In genomic region chr21:38948981-38949380, GRCh38 we compare ENCODE assay signal across 20 cellular contexts.
"Had no signal": no experiment of that assay in that cellular context is flagged by ENCODE, and none has a peak within 500 bp of the region (broad histone marks: within the 10 kb centered on the region; RNA-seq: fewer than 3 reads in every experiment).

No MANE protein-coding gene starts in this region.

- H3K27ac ChIP-seq: brain microvascular endothelial cell, cardiac muscle cell, PC-9 had no signal

- ATAC-seq: activated T-cell treated with anti-CD3 and anti-CD28 coated beads, Interleukin-2, amount 50 U/mL, for 4 hours had no signal

- DNase-seq: activated B cell treated with CpG ODN at 0.5 μM for 24 hours; activated CD4-positive, alpha-beta memory T cell treated with anti-CD3 and anti-CD28 coated beads for 36 hours; activated CD4-positive, alpha-beta T cell treated with anti-CD3 and anti-CD28 coated beads for 1 hour; activated CD4-positive, alpha-beta T cell treated with anti-CD3 and anti-CD28 coated beads, Interleukin-2, amount 10 ng/mL, durations not matched to agents 7 days and 5 days; activated CD8-positive, alpha-beta memory T cell treated with anti-CD3 and anti-CD28 coated beads for 24 hours; activated gamma-delta T cell treated with Interleukin-2 at 50 U/mL for 16 hours; activated naive CD4-positive, alpha-beta T cell treated with anti-CD3 and anti-CD28 coated beads, Interleukin-2, amount 10 ng/mL, durations not matched to agents 7 days and 5 days; activated naive CD8-positive, alpha-beta T cell treated with anti-CD3 and anti-CD28 coated beads for 36 hours; activated T-cell treated with anti-CD3 and anti-CD28 coated beads, Interleukin-2, amount 50 U/mL, for 4 hours; brain microvascular endothelial cell; cerebellar nuclear complex; MG63; MV-4-11; NCI-H1105; NCI-H1436; NCI-H187; NCI-H2081; PC-9; SHP77 treated with DMSO at 0.1 percent for 48 hours had no signal

- H3K36me3 ChIP-seq: brain microvascular endothelial cell, cardiac muscle cell, MG63 had no signal

- H3K27me3 ChIP-seq: brain microvascular endothelial cell, cardiac muscle cell, MG63 had no signal

- H2AFZ ChIP-seq: PC-9 had no signal

- H3K4me2 ChIP-seq: PC-9 had no signal

- H3K4me3 ChIP-seq: cardiac muscle cell, MG63, PC-9 had no signal
